9 cellular contexts compared by ENCODE assay signal in genomic region chr4:67702166-67702565, GRCh38. TPM values are rescaled to one million over a fixed set of nuclear protein-coding genes. Genes with fewer than 3 reads are reported as not detected.
DNase-seq lines count a peak whose midpoint lies in the region; ATAC-seq and TF ChIP-seq lines count a peak whose summit lies in the region.
"Had no signal": no experiment of that assay in that cellular context is flagged by ENCODE, and none has a peak within 500 bp of the region (broad histone marks: within the 10 kb centered on the region; RNA-seq: fewer than 3 reads in every experiment).

No MANE protein-coding gene starts in this region.

- DNase-seq in GM06990 (ENCODE audit: extremely low read depth, insufficient read length) (no peak), coronary artery (ENCODE audit: low spot score) (no peak), neural progenitor cell (ENCODE audit: low spot score) (no peak), head of caudate nucleus (no peak), G401 (ENCODE audit: low spot score) (no peak)
- DNase-seq: NCI-H2171 had no signal

- H3K9ac ChIP-seq in Loucy (ENCODE audit: low read depth, low read length, poor library complexity, severe bottlenecking) (peak overlapping the region; percentile 85), neural progenitor cell (no peak overlapping the region)

- H3K79me2 ChIP-seq in Loucy (ENCODE audit: insufficient read depth, low read length) (peaks cover 85% of the 10 kb centered on the region), neural progenitor cell (ENCODE audit: low read depth) (peaks cover 75% of the 10 kb centered on the region)

- H3K27ac Mint-ChIP-seq in neural progenitor cell: no peak overlapping the region

- H3K9me3 ChIP-seq in Loucy (ENCODE audit: insufficient read depth, low read depth, low read length): peaks cover 10% of the 10 kb centered on the region; the same call in 1 of the 2 replicates
- H3K9me3 ChIP-seq in neural progenitor cell (ENCODE audit: low read depth): no peaks in the 10 kb centered on the region

- H4K20me1 ChIP-seq in Loucy (ENCODE audit: insufficient read depth, low read length, poor library complexity, severe bottlenecking): peaks cover 28% of the 10 kb centered on the region
- no peaks in the 10 kb centered on the region for H4K20me1 ChIP-seq in neural progenitor cell (ENCODE audit: low read depth)

- intact Hi-C loops in head of caudate nucleus (cut with DNase I): no loop called here

- H3K4me3 Mint-ChIP-seq in neural progenitor cell: peak overlapping the region; percentile 94

- H2AFZ ChIP-seq in Loucy (ENCODE audit: low read length): no peak overlapping the region; the same call in 1 of the 2 replicates
- H2AFZ ChIP-seq in neural progenitor cell (replicated peaks): no peak overlapping the region

- H3K4me2 ChIP-seq in Loucy (ENCODE audit: low read depth, low read length, poor library complexity, severe bottlenecking): peak overlapping the region; percentile 91
- peak overlapping the region; percentile 95 for H3K4me2 ChIP-seq in neural progenitor cell

- H3K27me3 Mint-ChIP-seq in neural progenitor cell (ENCODE audit: insufficient read depth, low read depth): peaks cover 2% of the 10 kb centered on the region

- H3K9me2 ChIP-seq in Loucy (replicated peaks; ENCODE audit: low read depth, low read length): no peaks in the 10 kb centered on the region

- peak overlapping the region; percentile 80 for H3K4me3 ChIP-seq in GM06990 (replicated peaks; ENCODE audit: low read depth, low read length)
- H3K4me3 ChIP-seq in Loucy (ENCODE audit: low read length, poor library complexity, severe bottlenecking): peak overlapping the region; percentile 92
- H3K4me3 ChIP-seq in coronary artery: peak overlapping the region; percentile 86
- peak overlapping the region; percentile 80 for H3K4me3 ChIP-seq in neural progenitor cell

- H3K4me1 Mint-ChIP-seq in neural progenitor cell: peaks cover 26% of the 10 kb centered on the region

- H3K36me3 Mint-ChIP-seq in neural progenitor cell: peaks cover 16% of the 10 kb centered on the region

- H3K9me3 Mint-ChIP-seq in neural progenitor cell: peaks cover 2% of the 10 kb centered on the region

- peaks cover 42% of the 10 kb centered on the region for H3K4me1 ChIP-seq in Loucy (ENCODE audit: insufficient read depth, low read length, poor library complexity, severe bottlenecking)
- peaks cover 15% of the 10 kb centered on the region for H3K4me1 ChIP-seq in neural progenitor cell

- H3K27me3 ChIP-seq in GM06990 (replicated peaks; ENCODE audit: control insufficient read depth, insufficient read depth, low read length) (no peaks in the 10 kb centered on the region), Loucy (ENCODE audit: insufficient read depth, low read length, poor library complexity, severe bottlenecking) (no peaks in the 10 kb centered on the region), neural progenitor cell (no peaks in the 10 kb centered on the region)

- in situ Hi-C loops in G401 (cut with HindIII; ENCODE audit: low sequenced_read_pairs): no loop called here

- H3K27ac ChIP-seq in coronary artery (no peak overlapping the region), neural progenitor cell (no peak overlapping the region)

- TF ChIP-seq CTCF in GM06990 (IDR thresholded peaks at IDR 0.05; ENCODE audit: insufficient read depth, low read length, poor library complexity, severe bottlenecking) (no peak), Loucy (conservative IDR thresholded peaks at IDR 0.05; ENCODE audit: low read length) (no peak), coronary artery (IDR thresholded peaks at IDR 0.05) (no peak), neural progenitor cell (IDR thresholded peaks at IDR 0.05) (no peak)

- ATAC-seq in HG03565 (IDR thresholded peaks at IDR 0.05; ENCODE audit: unreplicated experiment): no peak
- no peak for ATAC-seq in GM18861 (IDR thresholded peaks at IDR 0.05; ENCODE audit: unreplicated experiment)

- H3F3A ChIP-seq in Loucy (ENCODE audit: low read depth): no peaks in the 10 kb centered on the region
- H3F3A ChIP-seq in neural progenitor cell (ENCODE audit: low read depth): peaks cover 9% of the 10 kb centered on the region

- H3K36me3 ChIP-seq in GM06990 (ENCODE audit: control insufficient read depth, insufficient read depth, low read length): no peaks in the 10 kb centered on the region
- no peaks in the 10 kb centered on the region for H3K36me3 ChIP-seq in Loucy (ENCODE audit: insufficient read depth, low read length)
- no peaks in the 10 kb centered on the region for H3K36me3 ChIP-seq in neural progenitor cell

RNA-seq across cellular contexts. Expression of gene UBA6, which starts 1.2 kb away (rescaled TPM):
- 120 and 162 TPM in 2 replicates for total RNA-seq in neural progenitor cell (ENCODE audit: low replicate concordance)
- 28.4 and 98.3 TPM in 2 replicates for total RNA-seq in G401 (2014; rRNA removed; shearing (Covaris generic))

RNA-seq across cellular contexts. Expression of gene GNRHR, which starts 52.0 kb away (rescaled TPM):
- total RNA-seq in neural progenitor cell (ENCODE audit: low replicate concordance): not detected in 2 replicates
- total RNA-seq in G401 (2014; rRNA removed; shearing (Covaris generic)): not detected in 2 replicates
